ENCODE assay signal across 1 cellular context in the genomic region with DNA sequence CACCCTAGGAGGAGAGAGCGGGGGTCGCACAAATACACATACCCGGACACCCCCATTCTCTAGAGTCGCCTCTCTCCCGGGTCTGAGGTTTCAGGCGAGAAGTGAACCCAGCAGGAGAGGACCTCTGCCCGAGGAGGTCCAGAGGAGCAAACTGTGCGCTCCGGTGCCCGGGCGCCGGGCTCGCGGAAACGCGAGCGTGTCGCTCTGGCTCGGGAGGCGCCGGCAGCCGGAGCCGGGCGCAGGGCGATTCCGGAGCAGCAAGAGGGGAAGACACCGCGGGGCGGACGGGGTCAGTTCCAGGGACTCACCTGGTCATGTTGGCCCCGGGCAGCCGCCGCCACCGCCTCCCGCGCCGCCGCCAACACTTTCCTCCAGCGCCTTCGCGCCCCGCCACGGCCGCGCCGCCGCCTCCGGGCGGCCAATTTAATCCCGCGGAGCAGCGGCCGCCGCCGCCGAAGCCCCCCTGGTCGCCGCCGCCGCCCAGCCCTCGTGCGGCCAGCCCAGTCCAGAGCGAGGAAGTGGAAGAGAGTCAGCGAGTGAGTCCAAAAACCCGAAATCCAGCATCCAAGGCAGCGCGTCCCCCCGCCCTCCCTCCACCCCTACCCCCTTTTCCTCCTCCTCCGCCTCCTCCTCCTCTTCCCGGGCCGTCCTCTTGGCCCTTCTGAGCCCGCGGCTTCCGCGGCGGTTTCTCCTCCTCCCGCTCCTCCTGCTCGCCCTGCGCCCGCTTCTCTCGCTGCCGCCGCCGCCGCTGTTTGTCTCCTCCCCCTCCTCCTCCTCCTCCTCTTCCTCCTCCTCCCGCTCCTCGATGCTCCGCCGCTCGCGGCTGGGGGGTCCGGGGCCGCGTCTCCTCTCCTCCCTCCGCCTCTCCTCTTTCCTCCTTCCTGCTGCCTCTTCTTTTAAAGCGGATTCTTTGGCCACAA.
TF ChIP-seq lines count a peak whose summit lies in the region.

No MANE protein-coding gene starts in this region.

TF ChIP-seq in H1, 55 proteins besides CTCF, POLR2A, EP300 and RAD21:
- TF ChIP-seq POU5F1 (IDR thresholded peaks at IDR 0.05; ENCODE audit: low read depth, low read length), result no peak
- TF ChIP-seq TEAD4 (IDR thresholded peaks at IDR 0.05; ENCODE audit: low read depth, low read length), result no peak
- TF ChIP-seq CEBPB (IDR thresholded peaks at IDR 0.05; ENCODE audit: low read depth, low read length), result no peak
- TF ChIP-seq ZNF274 (IDR thresholded peaks at IDR 0.05; ENCODE audit: borderline replicate concordance, extremely low read depth, low read length), result no peak
- TF ChIP-seq PHF8 (conservative IDR thresholded peaks at IDR 0.05; ENCODE audit: low read depth, low read length), result peak; percentile 42; the same call in 1 of the 2 replicates
- 0 out of 2 replicates have a peak, but pooled peaks have one; percentile 16 for TF ChIP-seq TBP (IDR thresholded peaks at IDR 0.05; ENCODE audit: low read depth, low read length)
- no peak for TF ChIP-seq KDM5A (IDR thresholded peaks at IDR 0.05; ENCODE audit: low read length)
- 0 out of 2 replicates have a peak, but pooled peaks have one; percentile 10 for TF ChIP-seq CREB1 (IDR thresholded peaks at IDR 0.05)
- 0 out of 2 replicates have a peak, but pooled peaks have one; percentile 31 for TF ChIP-seq POLR2AphosphoS5 (IDR thresholded peaks at IDR 0.05; ENCODE audit: low read depth, low read length)
- 0 out of 4 replicates have a peak, but pooled peaks of 1 of the 2 experiments have one; percentile 6 for TF ChIP-seq SIN3A (conservative IDR thresholded peaks at IDR 0.05 in 1 of 2, IDR thresholded peaks at IDR 0.05 in 1 of 2; ENCODE audit: low read depth in 1 of 2, low read length in 2 of 2)
- TF ChIP-seq YY1 (IDR thresholded peaks at IDR 0.05; ENCODE audit: low read depth, low read length), result peak; percentile 65; the same call in 1 of the 2 replicates
- TF ChIP-seq, protein P1, sequence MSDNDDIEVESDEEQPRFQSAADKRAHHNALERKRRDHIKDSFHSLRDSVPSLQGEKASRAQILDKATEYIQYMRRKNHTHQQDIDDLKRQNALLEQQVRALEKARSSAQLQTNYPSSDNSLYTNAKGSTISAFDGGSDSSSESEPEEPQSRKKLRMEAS (IDR thresholded peaks at IDR 0.05), result 0 out of 2 replicates have a peak, but pooled peaks have one; percentile 6
- TF ChIP-seq, protein P2, sequence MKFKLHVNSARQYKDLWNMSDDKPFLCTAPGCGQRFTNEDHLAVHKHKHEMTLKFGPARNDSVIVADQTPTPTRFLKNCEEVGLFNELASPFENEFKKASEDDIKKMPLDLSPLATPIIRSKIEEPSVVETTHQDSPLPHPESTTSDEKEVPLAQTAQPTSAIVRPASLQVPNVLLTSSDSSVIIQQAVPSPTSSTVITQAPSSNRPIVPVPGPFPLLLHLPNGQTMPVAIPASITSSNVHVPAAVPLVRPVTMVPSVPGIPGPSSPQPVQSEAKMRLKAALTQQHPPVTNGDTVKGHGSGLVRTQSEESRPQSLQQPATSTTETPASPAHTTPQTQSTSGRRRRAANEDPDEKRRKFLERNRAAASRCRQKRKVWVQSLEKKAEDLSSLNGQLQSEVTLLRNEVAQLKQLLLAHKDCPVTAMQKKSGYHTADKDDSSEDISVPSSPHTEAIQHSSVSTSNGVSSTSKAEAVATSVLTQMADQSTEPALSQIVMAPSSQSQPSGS (IDR thresholded peaks at IDR 0.05; ENCODE audit: low read length), result no peak
- TF ChIP-seq KDM4A (IDR thresholded peaks at IDR 0.05; ENCODE audit: low read depth, low read length, severe bottlenecking), result peak; percentile 97
- no peak for TF ChIP-seq BRCA1 (IDR thresholded peaks at IDR 0.05; ENCODE audit: low read depth, low read length)
- TF ChIP-seq RNF2 (IDR thresholded peaks at IDR 0.05; ENCODE audit: borderline replicate concordance, low read depth, low read length, missing control alignments, poor library complexity, severe bottlenecking), result no peak
- TF ChIP-seq ASH2L (IDR thresholded peaks at IDR 0.05; ENCODE audit: low read length), result peak; percentile 86
- TF ChIP-seq TAF1 (IDR thresholded peaks at IDR 0.05; ENCODE audit: low read depth, low read length), result peak; percentile 58
